11 cellular contexts compared by ENCODE assay signal in the genomic region with DNA sequence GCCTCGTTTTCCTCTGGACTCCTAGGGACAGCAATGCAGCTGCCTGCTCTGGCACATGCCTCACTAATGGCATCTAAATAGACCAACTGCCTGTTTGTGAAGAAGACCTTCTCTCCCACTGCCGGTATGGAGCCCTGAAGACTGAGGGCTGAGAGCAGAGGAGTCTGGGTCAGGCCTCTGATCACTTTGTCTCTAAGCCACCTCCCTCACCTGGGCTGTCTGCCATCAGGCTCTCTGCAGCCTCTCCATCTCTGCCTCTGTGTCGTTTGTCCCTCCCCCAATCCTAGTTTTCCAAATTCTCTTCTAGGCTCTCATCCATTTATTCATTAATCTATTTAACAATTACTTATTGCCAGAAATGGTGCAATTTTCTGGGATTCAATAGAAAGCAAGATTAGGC. TPM values are rescaled to one million over a fixed set of nuclear protein-coding genes. Genes with fewer than 3 reads are reported as not detected.
"Had no signal": no experiment of that assay in that cellular context is flagged by ENCODE, and none has a peak within 500 bp of the region (broad histone marks: within the 10 kb centered on the region; RNA-seq: fewer than 3 reads in every experiment).

No MANE protein-coding gene starts in this region.

- H3K27ac ChIP-seq: GM23248 had no signal

- DNase-seq: GM23248, GOT3, H7, H9, HCEC 1CT, HFFc6 had no signal

- ATAC-seq: GM23338, HCT116 had no signal

- H3K9me3 ChIP-seq: HAP-1 had no signal

- H3K36me3 ChIP-seq: HAP-1 had no signal

- H3K4me3 ChIP-seq: GM23248, GM23338, HAP-1 had no signal

- H3K4me1 ChIP-seq: HAP-1 had no signal

RNA-seq across cellular contexts. Expression of a gene that starts 15.2 kb away (rescaled TPM):
- total RNA-seq: GM23248, GM23338, H1, H4, H7, H9, HFFc6 had no signal

RNA-seq across cellular contexts. Expression of a gene that starts 35.3 kb away (rescaled TPM):
- total RNA-seq: GM23248, GM23338, H1, H4, H7, H9, HFFc6 had no signal
